In the genomic region with DNA sequence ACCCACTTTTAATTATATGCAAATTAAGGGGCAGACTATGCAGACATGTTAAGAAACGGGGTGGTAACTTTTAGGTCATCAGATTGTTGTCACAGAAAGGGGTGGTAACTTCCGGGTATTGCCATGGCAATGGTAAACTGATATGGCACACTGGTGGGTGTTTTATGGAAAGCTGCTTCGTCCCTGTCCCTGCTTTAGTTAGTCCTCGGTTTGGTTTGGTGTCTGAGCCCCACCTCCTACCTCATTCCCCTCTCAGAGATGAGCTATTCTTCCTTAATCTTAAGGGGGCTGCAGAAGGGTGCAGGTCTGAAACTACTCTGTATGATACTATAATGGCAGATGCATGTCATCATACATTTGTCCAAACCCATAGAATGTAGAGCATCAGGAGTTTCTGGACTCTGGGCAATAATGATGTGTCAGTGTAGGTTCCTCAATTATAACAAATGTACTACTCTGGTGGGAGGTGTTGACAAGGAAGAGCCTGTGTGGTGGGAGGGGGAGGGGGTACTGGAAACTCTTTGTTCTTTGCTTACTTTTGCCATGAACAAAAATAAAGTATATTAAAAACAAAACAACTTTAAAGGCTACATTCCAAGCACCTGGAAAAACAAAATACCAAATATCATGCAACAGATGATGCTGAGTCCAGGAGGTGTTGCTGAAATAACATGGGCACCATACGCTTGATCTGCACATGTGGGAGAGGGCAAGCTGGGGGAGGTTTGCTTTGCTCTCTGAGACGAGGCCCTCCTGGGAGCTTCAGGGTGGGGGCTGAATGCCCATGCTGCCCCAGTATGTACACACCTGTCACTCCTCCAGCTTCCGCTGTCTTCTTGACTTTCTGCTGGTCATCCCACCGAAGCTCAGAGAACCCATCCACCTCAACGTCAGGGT, we compare ENCODE assay signal across 17 cellular contexts. TPM values are rescaled to one million over a fixed set of nuclear protein-coding genes. Genes with fewer than 3 reads are reported as not detected.
DNase-seq lines count a peak whose midpoint lies in the region; ATAC-seq and TF ChIP-seq lines count a peak whose summit lies in the region.
"Had no signal": no experiment of that assay in that cellular context is flagged by ENCODE, and none has a peak within 500 bp of the region (broad histone marks: within the 10 kb centered on the region; RNA-seq: fewer than 3 reads in every experiment).

No MANE protein-coding gene starts in this region.

- H3K4me1 Mint-ChIP-seq in CD4-positive, CD25-positive, alpha-beta regulatory T cell = peaks cover 30 to 86% (median 62%) of the 10 kb centered on the region in 4 donors
- peaks cover 35% of the 10 kb centered on the region for H3K4me1 Mint-ChIP-seq in HFFc6 (ENCODE audit: low read depth)

- no peak overlapping the region for H3K4me3 ChIP-seq in CD4-positive, CD25-positive, alpha-beta regulatory T cell (ENCODE audit: low read depth, low read length)
- H3K4me3 ChIP-seq in sigmoid colon (peak overlapping the region in 1 of 4 donors; percentile 12), right lobe of liver (no peak overlapping the region)
- H3K4me3 ChIP-seq: uterus had no signal

- no peak overlapping the region for H3K27ac ChIP-seq in CD4-positive, CD25-positive, alpha-beta regulatory T cell (ENCODE audit: insufficient read depth, low read length, poor library complexity, severe bottlenecking)
- H3K27ac ChIP-seq in cingulate gyrus (ENCODE audit: low read depth, low read length) = peak overlapping the region; percentile 92
- H3K27ac ChIP-seq in sigmoid colon = peak overlapping the region; percentile 29 to 94 (median 91)
- no peak overlapping the region for H3K27ac ChIP-seq in right lobe of liver
- H3K27ac ChIP-seq: uterus had no signal

- no peak for TF ChIP-seq EP300 in sigmoid colon (IDR thresholded peaks at IDR 0.05)

- TF ChIP-seq CTCF in HFFc6 (IDR thresholded peaks at IDR 0.05) = no peak
- no peak for TF ChIP-seq CTCF in sigmoid colon (IDR thresholded peaks at IDR 0.05)
- TF ChIP-seq CTCF in right lobe of liver (IDR thresholded peaks at IDR 0.05) = no peak

- no peaks in the 10 kb centered on the region for H3K27me3 ChIP-seq in CD4-positive, CD25-positive, alpha-beta regulatory T cell (ENCODE audit: control insufficient read depth, insufficient read depth, low read length)
- no peaks in the 10 kb centered on the region for H3K27me3 ChIP-seq in sigmoid colon
- no peaks in the 10 kb centered on the region for H3K27me3 ChIP-seq in right lobe of liver
- H3K27me3 ChIP-seq: uterus had no signal

- peak overlapping the region in 2 of 4 donors; percentile 40 to 60 for H3K4me3 Mint-ChIP-seq in CD4-positive, CD25-positive, alpha-beta regulatory T cell
- no peak overlapping the region for H3K4me3 Mint-ChIP-seq in HFFc6
- H3K4me3 Mint-ChIP-seq: activated CD4-positive, alpha-beta memory T cell treated with anti-CD3 and anti-CD28 coated beads for 36 hours; CD4-positive, alpha-beta T cell had no signal

- no peaks in the 10 kb centered on the region for H3K9me3 Mint-ChIP-seq in CD4-positive, CD25-positive, alpha-beta regulatory T cell
- H3K9me3 Mint-ChIP-seq in HFFc6 = no peaks in the 10 kb centered on the region
- H3K9me3 Mint-ChIP-seq: activated CD4-positive, alpha-beta memory T cell treated with anti-CD3 and anti-CD28 coated beads for 36 hours; CD4-positive, alpha-beta T cell had no signal

- H3K36me3 ChIP-seq in CD4-positive, CD25-positive, alpha-beta regulatory T cell (ENCODE audit: control insufficient read depth, insufficient read depth, low read length) = peaks cover 61% of the 10 kb centered on the region
- H3K36me3 ChIP-seq in sigmoid colon (peaks cover 0 to 30% (median 7%) of the 10 kb centered on the region in 4 donors), right lobe of liver (peaks cover 0 to 26% (median 13%) of the 10 kb centered on the region in 4 donors)
- H3K36me3 ChIP-seq: uterus had no signal

- H3K36me3 Mint-ChIP-seq in CD4-positive, CD25-positive, alpha-beta regulatory T cell = peaks cover 57% of the 10 kb centered on the region
- peaks cover 31% of the 10 kb centered on the region for H3K36me3 Mint-ChIP-seq in HFFc6 (ENCODE audit: low read depth)

- intact Hi-C loops in sigmoid colon (cut with DNase I) (no loop called here), right lobe of liver (cut with DNase I) (no loop called here)

- H3K27ac Mint-ChIP-seq in CD4-positive, CD25-positive, alpha-beta regulatory T cell = peak overlapping the region in 2 of 3 donors; percentile 62 to 80
- H3K27ac Mint-ChIP-seq in HFFc6 = peak overlapping the region; percentile 26
- H3K27ac Mint-ChIP-seq: activated CD4-positive, alpha-beta memory T cell treated with anti-CD3 and anti-CD28 coated beads for 36 hours; CD4-positive, alpha-beta T cell had no signal

- DNase-seq in CD4-positive, CD25-positive, alpha-beta regulatory T cell = no peak
- DNase-seq in HFFc6 (no peak), sigmoid colon (no peak), right lobe of liver (no peak), NCI-H510A treated with DMSO at 0.1 percent for 48 hours (lab: John Stamatoyannopoulos, UW) (no peak)
- no peak for DNase-seq in activated CD4-positive, alpha-beta T cell treated with anti-CD3 and anti-CD28 coated beads for 4 hours
- DNase-seq: activated CD4-positive, alpha-beta memory T cell treated with anti-CD3 and anti-CD28 coated beads for 36 hours; activated effector memory CD4-positive, alpha-beta T cell treated with anti-CD3 and anti-CD28 coated beads, Interleukin-2, amount 50 U/mL, for 16 hours; CD4-positive, alpha-beta T cell; HCEC 1CT; IMR-90; NCI-H1105 treated with DMSO at 0.1 percent for 48 hours; NCI-H2171 treated with DMSO at 0.1 percent for 48 hours; NK-92 treated with Interleukin-12 subunit alpha and Interleukin-12 subunit beta, amount 100 ng/mL, for 24 hours; stimulated activated CD4-positive, alpha-beta T cell treated with anti-CD3 and anti-CD28 coated beads, Interleukin-4, amount 100 ng/mL, for 24 hours; uterus had no signal

- ATAC-seq in CD4-positive, CD25-positive, alpha-beta regulatory T cell (ENCODE audit: low read depth in 2 of 2) = no peak
- ATAC-seq in right lobe of liver = no peak

- WGBS in sigmoid colon, 2 donors = 80 to 81% methylated on average over 9 of the region's 9 CpGs
- 88% methylated on average over 8 of the region's 9 CpGs for WGBS in right lobe of liver (ENCODE audit: insufficient coverage, low coverage, low lambda C conversion rate, missing lambda C conversion rate)

- peaks cover 50% of the 10 kb centered on the region for H3K4me1 ChIP-seq in CD4-positive, CD25-positive, alpha-beta regulatory T cell (ENCODE audit: control insufficient read depth, insufficient read depth, low read length, poor library complexity, severe bottlenecking)
- peaks cover 2 to 88% (median 79%) of the 10 kb centered on the region in 4 donors for H3K4me1 ChIP-seq in sigmoid colon
- H3K4me1 ChIP-seq in right lobe of liver = peaks cover 0 to 50% (median 15%) of the 10 kb centered on the region in 4 donors

- no peaks in the 10 kb centered on the region for H3K9me3 ChIP-seq in CD4-positive, CD25-positive, alpha-beta regulatory T cell (ENCODE audit: control insufficient read depth in 2 of 2, low read length in 2 of 2)
- H3K9me3 ChIP-seq in sigmoid colon (no peaks in the 10 kb centered on the region), right lobe of liver (no peaks in the 10 kb centered on the region)
- H3K9me3 ChIP-seq: uterus had no signal

- TF ChIP-seq POLR2A in sigmoid colon (IDR thresholded peaks at IDR 0.05) = no peak
- no peak for TF ChIP-seq POLR2A in right lobe of liver (IDR thresholded peaks at IDR 0.05)

- H3K27me3 Mint-ChIP-seq in CD4-positive, CD25-positive, alpha-beta regulatory T cell = no peaks in the 10 kb centered on the region
- no peaks in the 10 kb centered on the region; the same call in 1 of the 2 replicates for H3K27me3 Mint-ChIP-seq in HFFc6 (ENCODE audit: insufficient read depth)
- H3K27me3 Mint-ChIP-seq: activated CD4-positive, alpha-beta memory T cell treated with anti-CD3 and anti-CD28 coated beads for 36 hours; CD4-positive, alpha-beta T cell had no signal

RNA-seq across cellular contexts. Expression of a gene that starts 6.2 kb away (rescaled TPM):
- 104 TPM for total RNA-seq in CD4-positive, CD25-positive, alpha-beta regulatory T cell
- 100 to 1,000 TPM in 3 of 4 donors, 10 to 100 TPM in 1; 99.1 to 129 (median 110) TPM for polyA plus RNA-seq in CD4-positive, CD25-positive, alpha-beta regulatory T cell
- 10 to 100 TPM; 62.5 to 95.6 (median 91.9) TPM for total RNA-seq in HFFc6 (2021; fragmentation: NEBNext Ultra II Directional; extraction: Animal tissue kit (Norgen Biotek cat#: 25700))
- total RNA-seq in sigmoid colon (100 to 1,000 TPM; 107 to 168 (median 152) TPM), right lobe of liver (10 to 100 TPM; 38.2 to 74.3 (median 60.1) TPM)
- polyA plus RNA-seq in sigmoid colon = 10 to 100 TPM; 16.4 to 58.8 (median 18.6) TPM

Comparison
In these comparisons a context has a peak if more than half of its experiments do, and no peak if none do; other contexts are left out.
1. H3K27ac ChIP-seq: peak in cingulate gyrus (single experiment) and sigmoid colon (4 of 4); none in CD4-positive, CD25-positive, alpha-beta regulatory T cell (single experiment) and right lobe of liver (0 of 3).